In genomic region chr3:42653303-42653559, GRCh38 we compare ENCODE assay signal across 9 cellular contexts. TPM values are rescaled to one million over a fixed set of nuclear protein-coding genes. Genes with fewer than 3 reads are reported as not detected.
DNase-seq lines count a peak whose midpoint lies in the region; ATAC-seq and TF ChIP-seq lines count a peak whose summit lies in the region.
"Had no signal": no experiment of that assay in that cellular context is flagged by ENCODE, and none has a peak within 500 bp of the region (broad histone marks: within the 10 kb centered on the region; RNA-seq: fewer than 3 reads in every experiment).

No MANE protein-coding gene starts in this region.

- H3K4me1 Mint-ChIP-seq in activated naive CD8-positive, alpha-beta T cell treated with anti-CD3 and anti-CD28 coated beads for 36 hours, result peaks cover 8% of the 10 kb centered on the region
- peaks cover 23% of the 10 kb centered on the region for H3K4me1 Mint-ChIP-seq in stimulated activated memory B cell treated with anti-CD40 and anti-IgM and Interleukin-4, amounts not matched to agents 10 μg/mL and 1 μg/mL and 100 μg/mL, for 72 hours

- peaks cover 7% of the 10 kb centered on the region for H3K27me3 Mint-ChIP-seq in activated naive CD8-positive, alpha-beta T cell treated with anti-CD3 and anti-CD28 coated beads for 36 hours
- H3K27me3 Mint-ChIP-seq in stimulated activated memory B cell treated with anti-CD40 and anti-IgM and Interleukin-4, amounts not matched to agents 10 μg/mL and 1 μg/mL and 100 μg/mL, for 72 hours, result peaks cover 18% of the 10 kb centered on the region

- peak overlapping the region; percentile 66; the same call in 1 of the 2 replicates for H3K9ac ChIP-seq in iPS-20b (ENCODE audit: low read depth, low read length)

- no peaks in the 10 kb centered on the region for H3K9me3 Mint-ChIP-seq in activated naive CD8-positive, alpha-beta T cell treated with anti-CD3 and anti-CD28 coated beads for 36 hours
- H3K9me3 Mint-ChIP-seq in stimulated activated memory B cell treated with anti-CD40 and anti-IgM and Interleukin-4, amounts not matched to agents 10 μg/mL and 1 μg/mL and 100 μg/mL, for 72 hours, result no peaks in the 10 kb centered on the region

- peak overlapping the region; percentile 2 for H3K4me3 Mint-ChIP-seq in activated naive CD8-positive, alpha-beta T cell treated with anti-CD3 and anti-CD28 coated beads for 36 hours
- peak overlapping the region; percentile 27 for H3K4me3 Mint-ChIP-seq in stimulated activated memory B cell treated with anti-CD40 and anti-IgM and Interleukin-4, amounts not matched to agents 10 μg/mL and 1 μg/mL and 100 μg/mL, for 72 hours

- H3K27ac ChIP-seq in HL-60 (replicated peaks), result peak overlapping the region; percentile 69
- H3K27ac ChIP-seq in iPS-20b (ENCODE audit: low read length), result no peak overlapping the region

- no peaks in the 10 kb centered on the region for H3K9me3 ChIP-seq in iPS-20b (ENCODE audit: insufficient read depth, low read depth, low read length)

- H3K27me3 ChIP-seq in HL-60 (ENCODE audit: insufficient read depth, poor library complexity, severe bottlenecking) (no peaks in the 10 kb centered on the region), iPS-20b (ENCODE audit: insufficient read depth, low read length) (no peaks in the 10 kb centered on the region)

- no peaks in the 10 kb centered on the region for H3K36me3 Mint-ChIP-seq in activated naive CD8-positive, alpha-beta T cell treated with anti-CD3 and anti-CD28 coated beads for 36 hours
- H3K36me3 Mint-ChIP-seq in stimulated activated memory B cell treated with anti-CD40 and anti-IgM and Interleukin-4, amounts not matched to agents 10 μg/mL and 1 μg/mL and 100 μg/mL, for 72 hours, result peaks cover 12% of the 10 kb centered on the region

- no peak for TF ChIP-seq CTCF in HL-60 (IDR thresholded peaks at IDR 0.05; ENCODE audit: insufficient read depth, low read length)

- H3K36me3 ChIP-seq in iPS-20b (ENCODE audit: insufficient read depth, low read depth, low read length), result peaks cover 17% of the 10 kb centered on the region

- H3K27ac Mint-ChIP-seq in activated naive CD8-positive, alpha-beta T cell treated with anti-CD3 and anti-CD28 coated beads for 36 hours, result no peak overlapping the region
- H3K27ac Mint-ChIP-seq in stimulated activated memory B cell treated with anti-CD40 and anti-IgM and Interleukin-4, amounts not matched to agents 10 μg/mL and 1 μg/mL and 100 μg/mL, for 72 hours, result peak overlapping the region; percentile 82

- peaks cover 25% of the 10 kb centered on the region for H3K4me1 ChIP-seq in iPS-20b (ENCODE audit: insufficient read depth, low read length)

- DNase-seq in HL-60 (ENCODE audit: low read depth in 1 of 2, low spot score in 1 of 2) (no peak), iPS-NIHi11 (ENCODE audit: low spot score) (no peak), activated gamma-delta T cell treated with Interleukin-2 at 50 U/mL for 16 hours (no peak)
- DNase-seq in activated naive CD8-positive, alpha-beta T cell treated with anti-CD3 and anti-CD28 coated beads for 36 hours, result no peak
- DNase-seq: activated CD4-positive, CD25-positive, alpha-beta regulatory T cell had no signal

- H3K4me3 ChIP-seq in HL-60 (replicated peaks; ENCODE audit: insufficient read depth, low read length) (peak overlapping the region; percentile 71), iPS-20b (ENCODE audit: low read length) (peak overlapping the region; percentile 70; the same call in 1 of the 2 replicates)

- ATAC-seq in stimulated activated memory B cell treated with anti-CD40 and anti-IgM and Interleukin-4, amounts not matched to agents 10 μg/mL and 1 μg/mL and 100 μg/mL, for 72 hours, result no peak
- ATAC-seq in HG03457 (IDR thresholded peaks at IDR 0.05; ENCODE audit: unreplicated experiment), result no peak
- ATAC-seq in GM19023 (IDR thresholded peaks at IDR 0.05; ENCODE audit: unreplicated experiment), result no peak

RNA-seq across cellular contexts. Expression of gene ZBTB47, which starts 0.3 kb away (rescaled TPM):
- total RNA-seq in activated naive CD8-positive, alpha-beta T cell treated with anti-CD3 and anti-CD28 coated beads for 36 hours, result under 1 TPM; 0.68 to 0.87 TPM

RNA-seq across cellular contexts. Expression of gene KLHL40, which starts 32.1 kb away (rescaled TPM):
- not detected for total RNA-seq in activated naive CD8-positive, alpha-beta T cell treated with anti-CD3 and anti-CD28 coated beads for 36 hours

RNA-seq across cellular contexts. Expression of gene HHATL, which starts 49.4 kb away (rescaled TPM):
- total RNA-seq in activated naive CD8-positive, alpha-beta T cell treated with anti-CD3 and anti-CD28 coated beads for 36 hours, result not detected

RNA-seq across cellular contexts. Expression of gene NKTR, which starts 52.7 kb away (rescaled TPM):
- 10 to 100 TPM; 43.9 to 52.9 TPM for total RNA-seq in activated naive CD8-positive, alpha-beta T cell treated with anti-CD3 and anti-CD28 coated beads for 36 hours
